1 cellular context compared by ENCODE assay signal in the genomic region with DNA sequence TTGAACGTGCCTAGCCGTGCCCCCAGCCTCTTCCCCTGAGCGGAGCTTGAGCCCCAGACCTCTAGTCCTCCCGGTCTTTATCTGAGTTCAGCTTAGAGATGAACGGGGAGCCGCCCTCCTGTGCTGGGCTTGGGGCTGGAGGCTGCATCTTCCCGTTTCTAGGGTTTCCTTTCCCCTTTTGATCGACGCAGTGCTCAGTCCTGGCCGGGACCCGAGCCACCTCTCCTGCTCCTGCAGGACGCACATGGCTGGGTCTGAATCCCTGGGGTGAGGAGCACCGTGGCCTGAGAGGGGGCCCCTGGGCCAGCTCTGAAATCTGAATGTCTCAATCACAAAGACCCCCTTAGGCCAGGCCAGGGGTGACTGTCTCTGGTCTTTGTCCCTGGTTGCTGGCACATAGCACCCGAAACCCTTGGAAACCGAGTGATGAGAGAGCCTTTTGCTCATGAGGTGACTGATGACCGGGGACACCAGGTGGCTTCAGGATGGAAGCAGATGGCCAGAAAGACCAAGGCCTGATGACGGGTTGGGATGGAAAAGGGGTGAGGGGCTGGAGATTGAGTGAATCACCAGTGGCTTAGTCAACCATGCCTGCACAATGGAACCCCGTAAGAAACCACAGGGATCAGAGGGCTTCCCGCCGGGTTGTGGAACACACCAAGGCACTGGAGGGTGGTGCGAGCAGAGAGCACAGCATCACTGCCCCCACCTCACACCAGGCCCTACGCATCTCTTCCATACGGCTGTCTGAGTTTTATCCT.
TF ChIP-seq lines count a peak whose summit lies in the region.

No MANE protein-coding gene starts in this region.

TF ChIP-seq in IMR-90, 13 proteins besides CTCF, POLR2A, EP300 and RAD21 (continued from another document):
- TF ChIP-seq RCOR1 (IDR thresholded peaks at IDR 0.05; ENCODE audit: insufficient replicate concordance, low read length) (no peak), SMC3 (IDR thresholded peaks at IDR 0.05; ENCODE audit: low read depth, low read length) (no peak)
- TF ChIP-seq, protein P1, sequence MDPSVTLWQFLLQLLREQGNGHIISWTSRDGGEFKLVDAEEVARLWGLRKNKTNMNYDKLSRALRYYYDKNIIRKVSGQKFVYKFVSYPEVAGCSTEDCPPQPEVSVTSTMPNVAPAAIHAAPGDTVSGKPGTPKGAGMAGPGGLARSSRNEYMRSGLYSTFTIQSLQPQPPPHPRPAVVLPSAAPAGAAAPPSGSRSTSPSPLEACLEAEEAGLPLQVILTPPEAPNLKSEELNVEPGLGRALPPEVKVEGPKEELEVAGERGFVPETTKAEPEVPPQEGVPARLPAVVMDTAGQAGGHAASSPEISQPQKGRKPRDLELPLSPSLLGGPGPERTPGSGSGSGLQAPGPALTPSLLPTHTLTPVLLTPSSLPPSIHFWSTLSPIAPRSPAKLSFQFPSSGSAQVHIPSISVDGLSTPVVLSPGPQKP (IDR thresholded peaks at IDR 0.05; ENCODE audit: borderline replicate concordance, low read depth, low read length) = no peak
TF ChIP-seq in IMR-90: peak in this region for 2.
